Comparison of ENCODE assay signal across 13 cellular contexts in genomic region chr14:23951590-23952143, GRCh38. TPM values are rescaled to one million over a fixed set of nuclear protein-coding genes. Genes with fewer than 3 reads are reported as not detected.
DNase-seq lines count a peak whose midpoint lies in the region; ATAC-seq and TF ChIP-seq lines count a peak whose summit lies in the region.
"Had no signal": no experiment of that assay in that cellular context is flagged by ENCODE, and none has a peak within 500 bp of the region (broad histone marks: within the 10 kb centered on the region; RNA-seq: fewer than 3 reads in every experiment).

No MANE protein-coding gene starts in this region.

- intact Hi-C loops in dorsolateral prefrontal cortex (cut with DNase I): loop anchor here in 1 of 2 donors (5.0 kb wide), 1 partner anchor 319 kb away; no protein-coding TSS in a partner anchor

- no peak overlapping the region for H2AFZ ChIP-seq in GM23338

- no peaks in the 10 kb centered on the region for H3K9me2 ChIP-seq in GM23338 (ENCODE audit: insufficient read depth)

- DNase-seq in NCI-H146 (lab: John Stamatoyannopoulos, UW) (peak; percentile 22), NCI-H146 treated with DMSO at 0.1 percent for 48 hours (lab: John Stamatoyannopoulos, UW; ENCODE audit: unreplicated experiment) (no peak), GM23338 (ENCODE audit: low spot score) (peak; percentile 84), dorsolateral prefrontal cortex (peak in 6 of 10 donors; percentile 39 to 56 (median 47)), neural crest cell (ENCODE audit: low read depth, low spot score) (no peak), activated gamma-delta T cell (lab: John Stamatoyannopoulos, UW) (no peak), UCSD-AML1 (lab: John Stamatoyannopoulos, UW; ENCODE audit: unreplicated experiment) (no peak)
- DNase-seq in stimulated activated effector memory CD8-positive, alpha-beta T cell treated with anti-CD3 and anti-CD28 coated beads, Interleukin-12 subunit alpha, Interleukin-12 subunit beta, amount 100 ng/mL, for 72 hours (ENCODE audit: low spot score in 2 of 2): no peak
- DNase-seq: activated B cell treated with CpG ODN at 0.5 μM for 24 hours; activated effector memory CD4-positive, alpha-beta T cell treated with anti-CD3 and anti-CD28 coated beads, Interleukin-2, amount 50 U/mL, for 16 hours; NCI-H2081 had no signal

- H3K27ac Mint-ChIP-seq in GM23338 (no peak overlapping the region), neural crest cell (ENCODE audit: unreplicated experiment) (no peak overlapping the region)
- no peak overlapping the region for H3K27ac Mint-ChIP-seq in stimulated activated effector memory CD8-positive, alpha-beta T cell treated with anti-CD3 and anti-CD28 coated beads, Interleukin-12 subunit alpha, Interleukin-12 subunit beta, amount 100 ng/mL, for 72 hours
- H3K27ac Mint-ChIP-seq: activated B cell treated with CpG ODN at 0.5 μM for 24 hours; dendritic cell treated with granulocyte-macrophage colony-stimulating factor and Interleukin-4, amounts not matched to agents 40 ng/mL and 50 ng/mL, for 4 days; memory B cell had no signal

- no peaks in the 10 kb centered on the region for H3K36me3 ChIP-seq in GM23338 (ENCODE audit: insufficient read depth)

- H3K27ac ChIP-seq in GM23338 (ENCODE audit: low read depth) (no peak overlapping the region), dorsolateral prefrontal cortex (peak overlapping the region in 25 of 59 donors; percentile 3 to 91 (median 37))

- no peaks in the 10 kb centered on the region for H4K20me1 ChIP-seq in GM23338 (replicated peaks; ENCODE audit: insufficient read depth)

- peaks cover 11% of the 10 kb centered on the region; the same call in 1 of the 2 replicates for H3K4me1 ChIP-seq in GM23338 (ENCODE audit: insufficient read depth)

- H3K36me3 Mint-ChIP-seq in GM23338 (ENCODE audit: low read depth) (peaks cover 7% of the 10 kb centered on the region; the same call in 2 of the 3 replicates), neural crest cell (ENCODE audit: low read depth) (peaks cover 18% of the 10 kb centered on the region)
- H3K36me3 Mint-ChIP-seq in stimulated activated effector memory CD8-positive, alpha-beta T cell treated with anti-CD3 and anti-CD28 coated beads, Interleukin-12 subunit alpha, Interleukin-12 subunit beta, amount 100 ng/mL, for 72 hours: peaks cover 18% of the 10 kb centered on the region

- H3K27me3 Mint-ChIP-seq in GM23338 (ENCODE audit: insufficient read depth, low read depth, poor library complexity): peaks cover 15% of the 10 kb centered on the region
- no peaks in the 10 kb centered on the region for H3K27me3 Mint-ChIP-seq in neural crest cell (ENCODE audit: low read depth)
- H3K27me3 Mint-ChIP-seq: activated B cell treated with CpG ODN at 0.5 μM for 24 hours; dendritic cell treated with granulocyte-macrophage colony-stimulating factor and Interleukin-4, amounts not matched to agents 40 ng/mL and 50 ng/mL, for 4 days; memory B cell had no signal

- TF ChIP-seq CTCF in GM23338 (conservative IDR thresholded peaks at IDR 0.05; ENCODE audit: low read depth in 2 of 2) (peak; percentile 53 to 57), dorsolateral prefrontal cortex (IDR thresholded peaks at IDR 0.05 in 54 of 56, conservative IDR thresholded peaks at IDR 0.05 in 2 of 56; ENCODE audit: low read depth in 1 of 56, partially characterized antibody in 56 of 56) (peak in 16 of 56 donors; percentile 13 to 32 (median 20)), neural crest cell (conservative IDR thresholded peaks at IDR 0.05) (no peak)

- no peak overlapping the region for H3K4me2 ChIP-seq in GM23338

- H3K9me3 Mint-ChIP-seq in GM23338: peaks cover 8% of the 10 kb centered on the region
- peaks cover 10% of the 10 kb centered on the region for H3K9me3 Mint-ChIP-seq in neural crest cell
- H3K9me3 Mint-ChIP-seq in stimulated activated effector memory CD8-positive, alpha-beta T cell treated with anti-CD3 and anti-CD28 coated beads, Interleukin-12 subunit alpha, Interleukin-12 subunit beta, amount 100 ng/mL, for 72 hours: no peaks in the 10 kb centered on the region
- H3K9me3 Mint-ChIP-seq: activated B cell treated with CpG ODN at 0.5 μM for 24 hours, memory B cell had no signal

- H3K4me1 Mint-ChIP-seq in GM23338: peaks cover 26% of the 10 kb centered on the region
- peaks cover 18% of the 10 kb centered on the region for H3K4me1 Mint-ChIP-seq in neural crest cell
- H3K4me1 Mint-ChIP-seq in stimulated activated effector memory CD8-positive, alpha-beta T cell treated with anti-CD3 and anti-CD28 coated beads, Interleukin-12 subunit alpha, Interleukin-12 subunit beta, amount 100 ng/mL, for 72 hours: peaks cover 35% of the 10 kb centered on the region

- H3K4me3 ChIP-seq in GM23338 (no peak overlapping the region), dorsolateral prefrontal cortex (peak overlapping the region in 33 of 59 donors; percentile 7 to 98 (median 84))

- no peak overlapping the region for H3K4me3 Mint-ChIP-seq in GM23338
- H3K4me3 Mint-ChIP-seq in neural crest cell: peak overlapping the region; percentile 73
- no peak overlapping the region for H3K4me3 Mint-ChIP-seq in stimulated activated effector memory CD8-positive, alpha-beta T cell treated with anti-CD3 and anti-CD28 coated beads, Interleukin-12 subunit alpha, Interleukin-12 subunit beta, amount 100 ng/mL, for 72 hours
- H3K4me3 Mint-ChIP-seq: dendritic cell treated with granulocyte-macrophage colony-stimulating factor and Interleukin-4, amounts not matched to agents 40 ng/mL and 50 ng/mL, for 4 days; memory B cell had no signal

- no peaks in the 10 kb centered on the region for H3K27me3 ChIP-seq in GM23338 (ENCODE audit: insufficient read depth)
- H3K27me3 ChIP-seq in dorsolateral prefrontal cortex: no peaks in the 10 kb centered on the region

- H3F3A ChIP-seq in GM23338 (replicated peaks; ENCODE audit: low read depth): no peaks in the 10 kb centered on the region

- no peaks in the 10 kb centered on the region for H3K79me2 ChIP-seq in GM23338 (replicated peaks; ENCODE audit: insufficient read depth)

- ATAC-seq in GM23338: peak; percentile 9
- ATAC-seq in stimulated activated effector memory CD8-positive, alpha-beta T cell treated with anti-CD3 and anti-CD28 coated beads, Interleukin-12 subunit alpha, Interleukin-12 subunit beta, amount 100 ng/mL, for 72 hours: no peak

TF ChIP-seq in GM23338, 12 proteins besides CTCF, POLR2A, EP300 and RAD21 (continues in another document):
- no peak for TF ChIP-seq EZH2phosphoT487 (IDR thresholded peaks at IDR 0.05; ENCODE audit: unreplicated experiment)

RNA-seq across cellular contexts. Expression of gene DHRS4, which starts 1.9 kb away (rescaled TPM):
- 15.1 and 16.6 TPM in 2 replicates for total RNA-seq in GM23338 (2014; rRNA removed; shearing (Covaris generic))
- polyA plus RNA-seq in GM23338 (2016; fragmentation: Nextera tagmentation; extraction: Ambion mirVana): 16.7 and 18.4 TPM in 2 replicates
- total RNA-seq in dorsolateral prefrontal cortex (10 to 100 TPM in 96 of 120 experiments, 1 to 10 TPM in 24; 6.3 to 22.2 (median 12.8) TPM), neural crest cell (17.4 and 19.7 TPM in 2 replicates)

RNA-seq across cellular contexts. Expression of gene DHRS4L2, which starts 37.1 kb away (rescaled TPM):
- 6.2 and 6.7 TPM in 2 replicates for total RNA-seq in GM23338 (2014; rRNA removed; shearing (Covaris generic))
- polyA plus RNA-seq in GM23338 (2016; fragmentation: Nextera tagmentation; extraction: Ambion mirVana): 12.9 and 14.3 TPM in 2 replicates
- 10 to 100 TPM in 105 of 120 experiments, 1 to 10 TPM in 15; 6.2 to 20.1 (median 13.4) TPM for total RNA-seq in dorsolateral prefrontal cortex
- total RNA-seq in neural crest cell: 15.1 and 17.1 TPM in 2 replicates

Comparison
In these comparisons a context has a peak if more than half of its experiments do, and no peak if none do; other contexts are left out.
1. DNase-seq: peak in NCI-H146 (single experiment), GM23338 (single experiment) and dorsolateral prefrontal cortex (6 of 10); none in NCI-H146 treated with DMSO at 0.1 percent for 48 hours (single experiment), neural crest cell (single experiment), activated gamma-delta T cell (single experiment), UCSD-AML1 (single experiment) and stimulated activated effector memory CD8-positive, alpha-beta T cell treated with anti-CD3 and anti-CD28 coated beads, Interleukin-12 subunit alpha, Interleukin-12 subunit beta, amount 100 ng/mL, for 72 hours (0 of 2).